12 cellular contexts compared by ENCODE assay signal in genomic region chr2:46534589-46534988, GRCh38. TPM values are rescaled to one million over a fixed set of nuclear protein-coding genes. Genes with fewer than 3 reads are reported as not detected.
A peak's percentile ranks its signal among the peaks of the same experiment; 100 is the strongest.
DNase-seq lines count a peak whose midpoint lies in the region; ATAC-seq and TF ChIP-seq lines count a peak whose summit lies in the region.
"Had no signal": no experiment of that assay in that cellular context is flagged by ENCODE, and none has a peak within 500 bp of the region (broad histone marks: within the 10 kb centered on the region; RNA-seq: fewer than 3 reads in every experiment).

No MANE protein-coding gene starts in this region.

- DNase-seq in GDM1 (lab: John Stamatoyannopoulos, UW) (peak; percentile 52), SIG-M5 treated with dmso at 0.1 percent for 504 hours (lab: John Stamatoyannopoulos, UW; ENCODE audit: unreplicated experiment) (peak; percentile 84), lower lobe of right lung (no peak), NCI-H2227 treated with DMSO at 0.1 percent for 48 hours (lab: John Stamatoyannopoulos, UW) (no peak), GM19238 (ENCODE audit: insufficient read length, low spot score) (no peak), body of pancreas (no peak), NCI-H748 treated with DMSO at 0.1 percent for 48 hours (lab: John Stamatoyannopoulos, UW) (no peak)
- DNase-seq: DMS 273 treated with DMSO at 0.1 percent for 48 hours, kidney glomerular epithelial cell had no signal

- H3K27ac ChIP-seq in lower lobe of right lung = peak overlapping the region; percentile 49
- H3K27ac ChIP-seq in body of pancreas = peak overlapping the region in 1 of 4 donors; percentile 50

- H3K9me3 ChIP-seq in lower lobe of right lung (no peaks in the 10 kb centered on the region), body of pancreas (no peaks in the 10 kb centered on the region)

- H3K4me3 ChIP-seq in lower lobe of right lung = no peak overlapping the region
- H3K4me3 ChIP-seq in body of pancreas = no peak overlapping the region

- H3K36me3 ChIP-seq in lower lobe of right lung (no peaks in the 10 kb centered on the region), body of pancreas (replicated peaks in 1 of 2; ENCODE audit: insufficient read depth in 1 of 2, low read depth in 2 of 2) (no peaks in the 10 kb centered on the region)

- 68 to 91% methylated on average over 6 of the region's 6 CpGs for WGBS in body of pancreas, 2 donors

- H3K4me1 ChIP-seq in lower lobe of right lung (peaks cover 44% of the 10 kb centered on the region), body of pancreas (no peaks in the 10 kb centered on the region)

- TF ChIP-seq CTCF in lower lobe of right lung (IDR thresholded peaks at IDR 0.05) = no peak
- TF ChIP-seq CTCF in body of pancreas (IDR thresholded peaks at IDR 0.05) = no peak

- ATAC-seq in HG02623 (IDR thresholded peaks at IDR 0.05; ENCODE audit: unreplicated experiment) = peak; percentile 30
- ATAC-seq in lower lobe of right lung = peak; percentile 58 to 63
- no peak for ATAC-seq in body of pancreas

- no peak for TF ChIP-seq POLR2A in body of pancreas (IDR thresholded peaks at IDR 0.05)

- H3K27me3 ChIP-seq in lower lobe of right lung (ENCODE audit: low read depth) = no peaks in the 10 kb centered on the region
- no peaks in the 10 kb centered on the region for H3K27me3 ChIP-seq in body of pancreas

- intact Hi-C loops in lower lobe of right lung (cut with DNase I) = no loop called here
- intact Hi-C loops in body of pancreas (cut with DNase I) = no loop called here

RNA-seq across cellular contexts. Expression of gene RHOQ, which starts 7.7 kb away (rescaled TPM):
- total RNA-seq in lower lobe of right lung (88.5 TPM), body of pancreas (10 to 100 TPM; 36.1 to 46.5 TPM)

RNA-seq across cellular contexts. Expression of gene ATP6V1E2, which starts 7.8 kb away (rescaled TPM):
- total RNA-seq in lower lobe of right lung (9.5 TPM), body of pancreas (1 to 10 TPM in 1 of 2 donors, under 1 TPM in 1; 0.99 to 2.9 TPM)

RNA-seq across cellular contexts. Expression of gene TMEM247, which starts 55.2 kb away (rescaled TPM):
- not detected for total RNA-seq in lower lobe of right lung
- total RNA-seq in body of pancreas = not detected
- total RNA-seq: astrocyte, posterior vena cava had no signal

Comparison
In these comparisons a context has a peak if more than half of its experiments do, and no peak if none do; other contexts are left out.
1. DNase-seq: peak in GDM1 (single experiment) and SIG-M5 treated with dmso at 0.1 percent for 504 hours (single experiment); none in lower lobe of right lung (single experiment), NCI-H2227 treated with DMSO at 0.1 percent for 48 hours (single experiment), GM19238 (single experiment), body of pancreas (0 of 4) and NCI-H748 treated with DMSO at 0.1 percent for 48 hours (single experiment).